1 cellular context compared by ENCODE assay signal in the genomic region with DNA sequence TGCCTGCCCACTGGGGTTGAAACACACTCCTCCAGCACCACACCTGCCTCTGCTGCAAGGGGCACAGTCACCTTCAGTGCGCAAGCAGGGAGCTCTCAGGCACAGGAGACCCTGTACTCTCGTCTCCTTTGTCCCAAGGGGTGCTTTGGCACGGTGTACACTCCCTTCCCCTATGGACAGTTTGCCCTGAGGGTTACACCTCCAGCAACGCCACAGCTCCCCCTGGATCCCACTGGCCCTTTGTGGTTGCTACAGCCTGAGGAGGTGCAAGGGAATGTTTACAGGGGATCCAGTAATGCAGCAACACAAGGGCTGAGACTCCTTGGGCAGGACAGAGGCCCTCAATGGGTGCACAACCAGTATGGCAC.
TF ChIP-seq lines count a peak whose summit lies in the region.

No MANE protein-coding gene starts in this region.

TF ChIP-seq in K562, 482 proteins besides CTCF, POLR2A, EP300 and RAD21 (continued from another document):
- TF ChIP-seq HES1 (IDR thresholded peaks at IDR 0.05; ENCODE audit: low read depth) = no peak
- no peak for TF ChIP-seq BDP1 (IDR thresholded peaks at IDR 0.05; ENCODE audit: insufficient read depth, insufficient read length)
- TF ChIP-seq STAT5A (IDR thresholded peaks at IDR 0.05; ENCODE audit: borderline replicate concordance, low read length) = no peak
- no peak for TF ChIP-seq NKRF (IDR thresholded peaks at IDR 0.05; ENCODE audit: borderline replicate concordance)
- TF ChIP-seq SP1 (CRISPR knock-in tag; IDR thresholded peaks at IDR 0.05) = no peak
- TF ChIP-seq, protein P1, sequence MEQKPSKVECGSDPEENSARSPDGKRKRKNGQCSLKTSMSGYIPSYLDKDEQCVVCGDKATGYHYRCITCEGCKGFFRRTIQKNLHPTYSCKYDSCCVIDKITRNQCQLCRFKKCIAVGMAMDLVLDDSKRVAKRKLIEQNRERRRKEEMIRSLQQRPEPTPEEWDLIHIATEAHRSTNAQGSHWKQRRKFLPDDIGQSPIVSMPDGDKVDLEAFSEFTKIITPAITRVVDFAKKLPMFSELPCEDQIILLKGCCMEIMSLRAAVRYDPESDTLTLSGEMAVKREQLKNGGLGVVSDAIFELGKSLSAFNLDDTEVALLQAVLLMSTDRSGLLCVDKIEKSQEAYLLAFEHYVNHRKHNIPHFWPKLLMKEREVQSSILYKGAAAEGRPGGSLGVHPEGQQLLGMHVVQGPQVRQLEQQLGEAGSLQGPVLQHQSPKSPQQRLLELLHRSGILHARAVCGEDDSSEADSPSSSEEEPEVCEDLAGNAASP (IDR thresholded peaks at IDR 0.05) = no peak
- no peak for TF ChIP-seq ZNF583 (CRISPR knock-in tag; IDR thresholded peaks at IDR 0.05)
- no peak for TF ChIP-seq MTA1 (IDR thresholded peaks at IDR 0.05; ENCODE audit: borderline replicate concordance)
- no peak for TF ChIP-seq STAT5B (CRISPR knock-in tag; IDR thresholded peaks at IDR 0.05)
- TF ChIP-seq, protein P2, sequence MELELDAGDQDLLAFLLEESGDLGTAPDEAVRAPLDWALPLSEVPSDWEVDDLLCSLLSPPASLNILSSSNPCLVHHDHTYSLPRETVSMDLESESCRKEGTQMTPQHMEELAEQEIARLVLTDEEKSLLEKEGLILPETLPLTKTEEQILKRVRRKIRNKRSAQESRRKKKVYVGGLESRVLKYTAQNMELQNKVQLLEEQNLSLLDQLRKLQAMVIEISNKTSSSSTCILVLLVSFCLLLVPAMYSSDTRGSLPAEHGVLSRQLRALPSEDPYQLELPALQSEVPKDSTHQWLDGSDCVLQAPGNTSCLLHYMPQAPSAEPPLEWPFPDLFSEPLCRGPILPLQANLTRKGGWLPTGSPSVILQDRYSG (tag; conservative IDR thresholded peaks at IDR 0.05; ENCODE audit: low read depth) = no peak
- no peak for TF ChIP-seq ZBTB26 (CRISPR knock-in tag; IDR thresholded peaks at IDR 0.05)
- TF ChIP-seq ZNF140 (CRISPR knock-in tag; IDR thresholded peaks at IDR 0.05) = no peak
- TF ChIP-seq ZNF239 (CRISPR knock-in tag; IDR thresholded peaks at IDR 0.05) = no peak
- TF ChIP-seq ZNF764 (CRISPR knock-in tag; IDR thresholded peaks at IDR 0.05; ENCODE audit: low read depth) = no peak
- no peak for TF ChIP-seq KAT8 (IDR thresholded peaks at IDR 0.05; ENCODE audit: low read depth)
- no peak for TF ChIP-seq BRF1 (IDR thresholded peaks at IDR 0.05; ENCODE audit: borderline replicate concordance, extremely low read depth, insufficient read length)
- no peak for TF ChIP-seq GTF2F1 (IDR thresholded peaks at IDR 0.05; ENCODE audit: low read depth, low read length)
- TF ChIP-seq ZBTB11 (CRISPR knock-in tag; IDR thresholded peaks at IDR 0.05) = no peak
